In the genomic region with DNA sequence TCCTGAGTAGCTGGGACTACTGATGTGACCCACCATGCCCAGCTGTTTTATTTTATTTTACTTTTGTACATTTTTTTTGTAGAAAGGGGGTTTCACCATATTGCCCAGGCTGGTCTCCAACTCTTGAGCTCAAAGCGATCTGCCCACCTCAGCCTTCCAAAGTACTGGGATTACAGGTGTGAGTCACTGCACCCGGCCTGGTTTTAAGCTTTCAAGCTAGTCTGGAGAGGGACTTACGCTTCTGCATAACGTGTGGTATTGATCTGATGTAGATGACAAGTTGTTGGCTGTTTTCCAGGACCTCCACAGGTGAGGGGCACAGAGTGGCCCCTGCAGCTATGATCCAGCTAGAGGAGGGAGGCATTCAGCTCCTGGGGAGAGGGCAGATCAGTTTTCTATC, we compare ENCODE assay signal across 18 cellular contexts. TPM values are rescaled to one million over a fixed set of nuclear protein-coding genes. Genes with fewer than 3 reads are reported as not detected.
DNase-seq lines count a peak whose midpoint lies in the region; ATAC-seq, FAIRE-seq and TF ChIP-seq lines count a peak whose summit lies in the region.
"Had no signal": no experiment of that assay in that cellular context is flagged by ENCODE, and none has a peak within 500 bp of the region (broad histone marks: within the 10 kb centered on the region; RNA-seq: fewer than 3 reads in every experiment).

No MANE protein-coding gene starts in this region.

- DNase-seq in NCI-H748 (lab: John Stamatoyannopoulos, UW; ENCODE audit: unreplicated experiment): peak; percentile 5
- no peak for DNase-seq in NCI-H748 treated with DMSO at 0.1 percent for 48 hours (lab: John Stamatoyannopoulos, UW)
- DNase-seq in NCI-H345 (lab: John Stamatoyannopoulos, UW): peak; percentile 16
- DNase-seq in bronchial epithelial cell (ENCODE audit: low read depth): peak; percentile 54
- peak; percentile 34 for DNase-seq in osteocyte (ENCODE audit: extremely low spot score, unreplicated experiment)
- DNase-seq: ACHN; CD4-positive, CD25-positive, alpha-beta regulatory T cell; DMS79; H7 had no signal

- H3K27me3 ChIP-seq in bronchial epithelial cell (ENCODE audit: control insufficient read depth, insufficient read depth, low read length): no peaks in the 10 kb centered on the region
- H3K27me3 ChIP-seq: BLaER1 treated with 17β-estradiol and CSF1 and Interleukin-3, amounts not matched to agents 10 nM and 100 nM had no signal

- H3K36me3 Mint-ChIP-seq in osteocyte (ENCODE audit: unreplicated experiment): no peaks in the 10 kb centered on the region
- H3K36me3 Mint-ChIP-seq: CD4-positive, CD25-positive, alpha-beta regulatory T cell had no signal

- no peaks in the 10 kb centered on the region for H3K36me3 ChIP-seq in bronchial epithelial cell (ENCODE audit: control insufficient read depth, insufficient read depth, low read length)
- H3K36me3 ChIP-seq: BLaER1 treated with 17β-estradiol and CSF1 and Interleukin-3, amounts not matched to agents 10 nM and 100 nM had no signal

- no peak overlapping the region for H3K4me3 ChIP-seq in bronchial epithelial cell (ENCODE audit: low read depth, low read length)
- H3K4me3 ChIP-seq: BLaER1 treated with 17β-estradiol and CSF1 and Interleukin-3, amounts not matched to agents 10 nM and 100 nM; GM23338 had no signal

- ATAC-seq in SK-N-SH treated with all-trans-retinoic acid at 6 μM for 48 hours (no peak), HG02588 (IDR thresholded peaks at IDR 0.05; ENCODE audit: unreplicated experiment) (no peak), HG03139 (IDR thresholded peaks at IDR 0.05; ENCODE audit: unreplicated experiment) (no peak)
- ATAC-seq: GM23338 had no signal

- H3K4me3 Mint-ChIP-seq in osteocyte (ENCODE audit: unreplicated experiment): no peak overlapping the region
- H3K4me3 Mint-ChIP-seq: CD4-positive, CD25-positive, alpha-beta regulatory T cell; GM23338 had no signal

- H3K9me3 Mint-ChIP-seq in osteocyte (ENCODE audit: unreplicated experiment): peaks cover 8% of the 10 kb centered on the region
- H3K9me3 Mint-ChIP-seq: CD4-positive, CD25-positive, alpha-beta regulatory T cell; GM23338 had no signal

- H3K4me1 Mint-ChIP-seq in osteocyte (ENCODE audit: unreplicated experiment): no peaks in the 10 kb centered on the region
- H3K4me1 Mint-ChIP-seq: CD4-positive, CD25-positive, alpha-beta regulatory T cell; GM23338 had no signal

- TF ChIP-seq CTCF in bronchial epithelial cell (IDR thresholded peaks at IDR 0.05; ENCODE audit: insufficient read depth, low read length, severe bottlenecking): no peak
- TF ChIP-seq CTCF in osteocyte (IDR thresholded peaks at IDR 0.05): no peak

- no peak overlapping the region for H3K27ac Mint-ChIP-seq in osteocyte (ENCODE audit: unreplicated experiment)
- H3K27ac Mint-ChIP-seq: CD4-positive, CD25-positive, alpha-beta regulatory T cell; GM23338 had no signal

- FAIRE-seq in bronchial epithelial cell (lab: Jason Lieb, UNC): no peak
- FAIRE-seq: HepG2, HTR-8/SVneo had no signal

- H3K27me3 Mint-ChIP-seq in osteocyte (ENCODE audit: unreplicated experiment): peaks cover 47% of the 10 kb centered on the region

TF ChIP-seq in SK-N-SH treated with all-trans-retinoic acid at 6 μM for 48 hours, 23 proteins besides CTCF, POLR2A, EP300 and RAD21:
- no peak for TF ChIP-seq ZFP30 (CRISPR knock-in tag; IDR thresholded peaks at IDR 0.05)
- TF ChIP-seq, protein P1, sequence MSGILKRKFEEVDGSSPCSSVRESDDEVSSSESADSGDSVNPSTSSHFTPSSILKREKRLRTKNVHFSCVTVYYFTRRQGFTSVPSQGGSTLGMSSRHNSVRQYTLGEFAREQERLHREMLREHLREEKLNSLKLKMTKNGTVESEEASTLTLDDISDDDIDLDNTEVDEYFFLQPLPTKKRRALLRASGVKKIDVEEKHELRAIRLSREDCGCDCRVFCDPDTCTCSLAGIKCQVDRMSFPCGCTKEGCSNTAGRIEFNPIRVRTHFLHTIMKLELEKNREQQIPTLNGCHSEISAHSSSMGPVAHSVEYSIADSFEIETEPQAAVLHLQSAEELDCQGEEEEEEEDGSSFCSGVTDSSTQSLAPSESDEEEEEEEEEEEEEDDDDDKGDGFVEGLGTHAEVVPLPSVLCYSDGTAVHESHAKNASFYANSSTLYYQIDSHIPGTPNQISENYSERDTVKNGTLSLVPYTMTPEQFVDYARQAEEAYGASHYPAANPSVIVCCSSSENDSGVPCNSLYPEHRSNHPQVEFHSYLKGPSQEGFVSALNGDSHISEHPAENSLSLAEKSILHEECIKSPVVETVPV (CRISPR knock-in tag; IDR thresholded peaks at IDR 0.05): no peak
- TF ChIP-seq CSDC2 (CRISPR knock-in tag; IDR thresholded peaks at IDR 0.05): no peak
- no peak for TF ChIP-seq ESRRG (CRISPR knock-in tag; IDR thresholded peaks at IDR 0.05)
- TF ChIP-seq BACH2 (CRISPR knock-in tag; IDR thresholded peaks at IDR 0.05; ENCODE audit: borderline replicate concordance): no peak
- TF ChIP-seq, protein P2, sequence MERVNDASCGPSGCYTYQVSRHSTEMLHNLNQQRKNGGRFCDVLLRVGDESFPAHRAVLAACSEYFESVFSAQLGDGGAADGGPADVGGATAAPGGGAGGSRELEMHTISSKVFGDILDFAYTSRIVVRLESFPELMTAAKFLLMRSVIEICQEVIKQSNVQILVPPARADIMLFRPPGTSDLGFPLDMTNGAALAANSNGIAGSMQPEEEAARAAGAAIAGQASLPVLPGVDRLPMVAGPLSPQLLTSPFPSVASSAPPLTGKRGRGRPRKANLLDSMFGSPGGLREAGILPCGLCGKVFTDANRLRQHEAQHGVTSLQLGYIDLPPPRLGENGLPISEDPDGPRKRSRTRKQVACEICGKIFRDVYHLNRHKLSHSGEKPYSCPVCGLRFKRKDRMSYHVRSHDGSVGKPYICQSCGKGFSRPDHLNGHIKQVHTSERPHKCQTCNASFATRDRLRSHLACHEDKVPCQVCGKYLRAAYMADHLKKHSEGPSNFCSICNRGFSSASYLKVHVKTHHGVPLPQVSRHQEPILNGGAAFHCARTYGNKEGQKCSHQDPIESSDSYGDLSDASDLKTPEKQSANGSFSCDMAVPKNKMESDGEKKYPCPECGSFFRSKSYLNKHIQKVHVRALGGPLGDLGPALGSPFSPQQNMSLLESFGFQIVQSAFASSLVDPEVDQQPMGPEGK (CRISPR knock-in tag; IDR thresholded peaks at IDR 0.05; ENCODE audit: borderline replicate concordance): no peak
- TF ChIP-seq, protein P3, sequence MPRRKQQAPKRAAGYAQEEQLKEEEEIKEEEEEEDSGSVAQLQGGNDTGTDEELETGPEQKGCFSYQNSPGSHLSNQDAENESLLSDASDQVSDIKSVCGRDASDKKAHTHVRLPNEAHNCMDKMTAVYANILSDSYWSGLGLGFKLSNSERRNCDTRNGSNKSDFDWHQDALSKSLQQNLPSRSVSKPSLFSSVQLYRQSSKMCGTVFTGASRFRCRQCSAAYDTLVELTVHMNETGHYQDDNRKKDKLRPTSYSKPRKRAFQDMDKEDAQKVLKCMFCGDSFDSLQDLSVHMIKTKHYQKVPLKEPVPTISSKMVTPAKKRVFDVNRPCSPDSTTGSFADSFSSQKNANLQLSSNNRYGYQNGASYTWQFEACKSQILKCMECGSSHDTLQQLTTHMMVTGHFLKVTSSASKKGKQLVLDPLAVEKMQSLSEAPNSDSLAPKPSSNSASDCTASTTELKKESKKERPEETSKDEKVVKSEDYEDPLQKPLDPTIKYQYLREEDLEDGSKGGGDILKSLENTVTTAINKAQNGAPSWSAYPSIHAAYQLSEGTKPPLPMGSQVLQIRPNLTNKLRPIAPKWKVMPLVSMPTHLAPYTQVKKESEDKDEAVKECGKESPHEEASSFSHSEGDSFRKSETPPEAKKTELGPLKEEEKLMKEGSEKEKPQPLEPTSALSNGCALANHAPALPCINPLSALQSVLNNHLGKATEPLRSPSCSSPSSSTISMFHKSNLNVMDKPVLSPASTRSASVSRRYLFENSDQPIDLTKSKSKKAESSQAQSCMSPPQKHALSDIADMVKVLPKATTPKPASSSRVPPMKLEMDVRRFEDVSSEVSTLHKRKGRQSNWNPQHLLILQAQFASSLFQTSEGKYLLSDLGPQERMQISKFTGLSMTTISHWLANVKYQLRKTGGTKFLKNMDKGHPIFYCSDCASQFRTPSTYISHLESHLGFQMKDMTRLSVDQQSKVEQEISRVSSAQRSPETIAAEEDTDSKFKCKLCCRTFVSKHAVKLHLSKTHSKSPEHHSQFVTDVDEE (CRISPR knock-in tag; IDR thresholded peaks at IDR 0.05): no peak
- no peak for TF ChIP-seq PPARA (CRISPR knock-in tag; IDR thresholded peaks at IDR 0.05; ENCODE audit: borderline replicate concordance)
- TF ChIP-seq, protein P4, sequence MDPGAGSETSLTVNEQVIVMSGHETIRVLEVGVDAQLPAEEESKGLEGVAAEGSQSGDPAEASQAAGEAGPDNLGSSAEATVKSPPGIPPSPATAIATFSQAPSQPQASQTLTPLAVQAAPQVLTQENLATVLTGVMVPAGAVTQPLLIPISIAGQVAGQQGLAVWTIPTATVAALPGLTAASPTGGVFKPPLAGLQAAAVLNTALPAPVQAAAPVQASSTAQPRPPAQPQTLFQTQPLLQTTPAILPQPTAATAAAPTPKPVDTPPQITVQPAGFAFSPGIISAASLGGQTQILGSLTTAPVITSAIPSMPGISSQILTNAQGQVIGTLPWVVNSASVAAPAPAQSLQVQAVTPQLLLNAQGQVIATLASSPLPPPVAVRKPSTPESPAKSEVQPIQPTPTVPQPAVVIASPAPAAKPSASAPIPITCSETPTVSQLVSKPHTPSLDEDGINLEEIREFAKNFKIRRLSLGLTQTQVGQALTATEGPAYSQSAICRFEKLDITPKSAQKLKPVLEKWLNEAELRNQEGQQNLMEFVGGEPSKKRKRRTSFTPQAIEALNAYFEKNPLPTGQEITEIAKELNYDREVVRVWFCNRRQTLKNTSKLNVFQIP (CRISPR knock-in tag; IDR thresholded peaks at IDR 0.05; ENCODE audit: borderline replicate concordance, low read depth): no peak
- TF ChIP-seq TOX (CRISPR knock-in tag; IDR thresholded peaks at IDR 0.05; ENCODE audit: borderline replicate concordance): no peak
- no peak for TF ChIP-seq OSR1 (CRISPR knock-in tag; IDR thresholded peaks at IDR 0.05)
- TF ChIP-seq ZNF565 (CRISPR knock-in tag; conservative IDR thresholded peaks at IDR 0.05; ENCODE audit: low read depth): no peak
- no peak for TF ChIP-seq TCF4 (CRISPR knock-in tag; IDR thresholded peaks at IDR 0.05; ENCODE audit: borderline replicate concordance)
- no peak for TF ChIP-seq ZC3H10 (CRISPR knock-in tag; IDR thresholded peaks at IDR 0.05)

RNA-seq across cellular contexts. Expression of a gene that starts 6.8 kb away (rescaled TPM):
- total RNA-seq in bronchial epithelial cell (not detected in 2 replicates), osteocyte (not detected in 2 replicates)
- total RNA-seq: A172; CD4-positive, CD25-positive, alpha-beta regulatory T cell; G401; GM23338; H7; HepG2 had no signal

RNA-seq across cellular contexts. Expression of a gene that starts 25.6 kb away (rescaled TPM):
- total RNA-seq in bronchial epithelial cell (not detected in 2 replicates), osteocyte (not detected in 2 replicates)
- total RNA-seq: A172; CD4-positive, CD25-positive, alpha-beta regulatory T cell; G401; GM23338; H7; HepG2 had no signal

RNA-seq across cellular contexts. Expression of a gene that starts 54.3 kb away (rescaled TPM):
- total RNA-seq in bronchial epithelial cell (0.26 TPM in 1 of 2 replicates, not detected in the other), osteocyte (0.78 and 1.1 TPM in 2 replicates)
- total RNA-seq: CD4-positive, CD25-positive, alpha-beta regulatory T cell; G401; GM23338; HepG2 had no signal
